ENCODE assay signal across 19 cellular contexts in genomic region chr7:115208710-115209540, GRCh38.
DNase-seq lines count a peak whose midpoint lies in the region; ATAC-seq and TF ChIP-seq lines count a peak whose summit lies in the region.
"Had no signal": no experiment of that assay in that cellular context is flagged by ENCODE, and none has a peak within 500 bp of the region (broad histone marks: within the 10 kb centered on the region; RNA-seq: fewer than 3 reads in every experiment).

No MANE protein-coding gene starts in this region.

- no peaks in the 10 kb centered on the region for H3F3A ChIP-seq in PC-3 (ENCODE audit: low read length, unreplicated experiment)

- H3K36me3 ChIP-seq in PC-3 (ENCODE audit: low read depth, low read length) (no peaks in the 10 kb centered on the region), right atrium auricular region (no peaks in the 10 kb centered on the region)
- H3K36me3 ChIP-seq: BE2C, SJSA1 had no signal

- H3K9ac ChIP-seq in PC-3 (ENCODE audit: low read length), result no peak overlapping the region

- H3K27ac ChIP-seq in PC-3 (ENCODE audit: low read length), result no peak overlapping the region
- H3K27ac ChIP-seq in right atrium auricular region, result no peak overlapping the region
- H3K27ac ChIP-seq: 22Rv1, PC-9, SJSA1 had no signal

- intact Hi-C loops in PC-3 (cut with micrococcal nuclease), result no loop called here

- no peak overlapping the region for H3K4me2 ChIP-seq in PC-3 (ENCODE audit: low read length)
- H3K4me2 ChIP-seq: PC-9 had no signal

- POLR2A ChIA-PET in PC-3 (lab: Charles Lee; ENCODE audit: unreplicated experiment), result no interaction called here

- no peaks in the 10 kb centered on the region for H3K79me2 ChIP-seq in PC-3 (ENCODE audit: low read length)

- ATAC-seq in PC-3, result peak; percentile 37; the same call in 1 of the 2 replicates
- no peak for ATAC-seq in HG02763 (IDR thresholded peaks at IDR 0.05; ENCODE audit: unreplicated experiment)

- BruUV-seq in PC-3 (replicated peaks; lab: Mats Ljungman, UMichigan), result no TSS peak

- no peaks in the 10 kb centered on the region for H3K9me2 ChIP-seq in PC-3 (replicated peaks; ENCODE audit: low read length)

- H3K4me3 ChIP-seq in PC-3 (ENCODE audit: low read length) (no peak overlapping the region), epithelial cell of esophagus (ENCODE audit: low read length) (no peak overlapping the region), right atrium auricular region (no peak overlapping the region)
- H3K4me3 ChIP-seq: PC-9, SJSA1 had no signal

- TF ChIP-seq CTCF in PC-3 (conservative IDR thresholded peaks at IDR 0.05; ENCODE audit: low read depth, low read length) (no peak), epithelial cell of esophagus (IDR thresholded peaks at IDR 0.05; ENCODE audit: insufficient read depth, low read depth, low read length, missing control alignments) (no peak), right atrium auricular region (IDR thresholded peaks at IDR 0.05) (no peak)

- H3K9me3 ChIP-seq in PC-3 (ENCODE audit: low read length) (no peaks in the 10 kb centered on the region), right atrium auricular region (peaks cover 0 to 8% of the 10 kb centered on the region in 2 donors)
- H3K9me3 ChIP-seq: BE2C had no signal

- CTCF ChIA-PET in PC-3 (lab: Charles Lee), result no interaction called here

- DNase-seq in DMS53 (lab: John Stamatoyannopoulos, UW) (peak; percentile 13), DMS53 treated with DMSO at 0.1 percent for 48 hours (lab: John Stamatoyannopoulos, UW; ENCODE audit: unreplicated experiment) (no peak), PC-3 (peak; percentile 56), epithelial cell of esophagus (ENCODE audit: low read depth) (peak; percentile 25), right atrium auricular region (ENCODE audit: low spot score) (no peak), COLO668 (lab: John Stamatoyannopoulos, UW; ENCODE audit: unreplicated experiment) (no peak)
- DNase-seq in activated CD4-positive, alpha-beta T cell treated with anti-CD3 and anti-CD28 coated beads, Interleukin-2, amount 50 U/mL, for 1 hour, result no peak
- DNase-seq: BE2C; Calu3; CD4-positive, alpha-beta T cell; GOT3; Kasumi-1; NCI-H1105; NCI-H1694; NK-92 treated with Interleukin-12 subunit alpha and Interleukin-12 subunit beta, amount 100 ng/mL, for 24 hours; PC-9 had no signal

- no peaks in the 10 kb centered on the region for H4K20me1 ChIP-seq in PC-3 (ENCODE audit: low read length)

- H2AFZ ChIP-seq in PC-3 (ENCODE audit: low read length), result no peak overlapping the region
- H2AFZ ChIP-seq: PC-9 had no signal

- H3K27me3 ChIP-seq in PC-3 (ENCODE audit: low read length), result no peaks in the 10 kb centered on the region
- H3K27me3 ChIP-seq in right atrium auricular region, result no peaks in the 10 kb centered on the region
- H3K27me3 ChIP-seq: BE2C, SJSA1 had no signal

- H3K4me1 ChIP-seq in PC-3 (ENCODE audit: insufficient read depth, low read length) (no peaks in the 10 kb centered on the region; the same call in 1 of the 2 replicates), right atrium auricular region (no peaks in the 10 kb centered on the region)
- H3K4me1 ChIP-seq: BE2C, SJSA1 had no signal

Comparison
In these comparisons a context has a peak if more than half of its experiments do, and no peak if none do; other contexts are left out.
1. DNase-seq: peak in DMS53 (single experiment), PC-3 (single experiment) and epithelial cell of esophagus (single experiment); none in DMS53 treated with DMSO at 0.1 percent for 48 hours (single experiment), right atrium auricular region (single experiment), activated CD4-positive, alpha-beta T cell treated with anti-CD3 and anti-CD28 coated beads, Interleukin-2, amount 50 U/mL, for 1 hour (single experiment) and COLO668 (single experiment).